In genomic region chr6:37698264-37699137, GRCh38 we compare ENCODE assay signal across 8 cellular contexts. TPM values are rescaled to one million over a fixed set of nuclear protein-coding genes. Genes with fewer than 3 reads are reported as not detected.
DNase-seq lines count a peak whose midpoint lies in the region; ATAC-seq, FAIRE-seq and TF ChIP-seq lines count a peak whose summit lies in the region.

No MANE protein-coding gene starts in this region.

- peaks cover 0 to 26% (median 13%) of the 10 kb centered on the region in 7 donors for H3K9me3 Mint-ChIP-seq in CD14-positive monocyte
- no peaks in the 10 kb centered on the region for H3K9me3 Mint-ChIP-seq in activated naive CD8-positive, alpha-beta T cell treated with anti-CD3 and anti-CD28 coated beads for 36 hours

- H3K4me1 ChIP-seq in right atrium auricular region: peaks cover 0 to 30% of the 10 kb centered on the region in 2 donors

- intact Hi-C loops in CD14-positive monocyte (cut with micrococcal nuclease): loop anchor here in 1 of 2 donors (10.0 kb wide), 1 partner anchor 796 kb away; no protein-coding TSS in a partner anchor

- TF ChIP-seq CTCF in CD14-positive monocyte (IDR thresholded peaks at IDR 0.05) (no peak), right atrium auricular region (IDR thresholded peaks at IDR 0.05) (peak; percentile 13 to 69)

- H3K27ac Mint-ChIP-seq in CD14-positive monocyte: peak overlapping the region in 5 of 7 donors; percentile 24 to 93 (median 61)
- peak overlapping the region; percentile 87 for H3K27ac Mint-ChIP-seq in activated naive CD8-positive, alpha-beta T cell treated with anti-CD3 and anti-CD28 coated beads for 36 hours

- FAIRE-seq in RCC 7860 (lab: Jason Lieb, UNC): no peak

- H3K36me3 Mint-ChIP-seq in CD14-positive monocyte: peaks cover 14 to 16% of the 10 kb centered on the region in 2 donors
- H3K36me3 Mint-ChIP-seq in activated naive CD8-positive, alpha-beta T cell treated with anti-CD3 and anti-CD28 coated beads for 36 hours: no peaks in the 10 kb centered on the region

- H3K4me3 ChIP-seq in right atrium auricular region: peak overlapping the region; percentile 59 to 65

- H3K27ac ChIP-seq in right atrium auricular region: peak overlapping the region in 1 of 2 donors; percentile 4

- peak overlapping the region; percentile 99 for H3K4me3 Mint-ChIP-seq in CD14-positive monocyte
- H3K4me3 Mint-ChIP-seq in activated naive CD8-positive, alpha-beta T cell treated with anti-CD3 and anti-CD28 coated beads for 36 hours: peak overlapping the region; percentile 95

- ATAC-seq in HG03442 (IDR thresholded peaks at IDR 0.05; ENCODE audit: unreplicated experiment) (peak; percentile 29), HG02981 (IDR thresholded peaks at IDR 0.05; ENCODE audit: unreplicated experiment) (no peak)

- H3K36me3 ChIP-seq in right atrium auricular region: no peaks in the 10 kb centered on the region

- peaks cover 80 to 96% (median 86%) of the 10 kb centered on the region in 3 donors for H3K27me3 Mint-ChIP-seq in CD14-positive monocyte (ENCODE audit: low read depth in 3 of 3)
- H3K27me3 Mint-ChIP-seq in activated naive CD8-positive, alpha-beta T cell treated with anti-CD3 and anti-CD28 coated beads for 36 hours: peaks cover 44% of the 10 kb centered on the region

- no peaks in the 10 kb centered on the region for H3K27me3 ChIP-seq in right atrium auricular region

- peaks cover 56% of the 10 kb centered on the region for H3K4me1 Mint-ChIP-seq in CD14-positive monocyte
- peaks cover 26% of the 10 kb centered on the region for H3K4me1 Mint-ChIP-seq in activated naive CD8-positive, alpha-beta T cell treated with anti-CD3 and anti-CD28 coated beads for 36 hours

- H3K9me3 ChIP-seq in right atrium auricular region: no peaks in the 10 kb centered on the region

- DNase-seq in CD14-positive monocyte (ENCODE audit: low spot score) (no peak), SK-N-DZ (ENCODE audit: low spot score) (peak; percentile 54), right atrium auricular region (ENCODE audit: low spot score) (no peak), retina (peak; percentile 90), RCC 7860 (ENCODE audit: low spot score) (no peak)
- DNase-seq in activated naive CD8-positive, alpha-beta T cell treated with anti-CD3 and anti-CD28 coated beads for 36 hours: peak; percentile 72

RNA-seq across cellular contexts. Expression of gene MDGA1, which starts 0.8 kb away (rescaled TPM):
- not detected for polyA plus RNA-seq in CD14-positive monocyte
- 0.07 and 0.12 TPM in 2 replicates for polyA plus RNA-seq in SK-N-DZ (2014; cell fraction: cytosol; rRNA removed)
- 0.25 and 0.95 TPM in 2 replicates for polyA plus RNA-seq in SK-N-DZ (2014; cell fraction: nucleus; rRNA removed)
- total RNA-seq in activated naive CD8-positive, alpha-beta T cell treated with anti-CD3 and anti-CD28 coated beads for 36 hours: 1 to 10 TPM in 1 of 2 experiments, under 1 TPM in 1; 0.89 to 1.2 TPM
- 1 to 10 TPM; 5.5 to 6.1 TPM for total RNA-seq in right atrium auricular region

Comparison
In these comparisons a context has a peak if more than half of its experiments do, and no peak if none do; other contexts are left out.
1. DNase-seq: peak in SK-N-DZ (single experiment), activated naive CD8-positive, alpha-beta T cell treated with anti-CD3 and anti-CD28 coated beads for 36 hours (single experiment) and retina (single experiment); none in CD14-positive monocyte (single experiment), right atrium auricular region (single experiment) and RCC 7860 (single experiment).